17 cellular contexts compared by ENCODE assay signal in genomic region chr14:60922050-60922449, GRCh38. TPM values are rescaled to one million over a fixed set of nuclear protein-coding genes. Genes with fewer than 3 reads are reported as not detected.
DNase-seq lines count a peak whose midpoint lies in the region; FAIRE-seq and TF ChIP-seq lines count a peak whose summit lies in the region.
"Had no signal": no experiment of that assay in that cellular context is flagged by ENCODE, and none has a peak within 500 bp of the region (broad histone marks: within the 10 kb centered on the region; RNA-seq: fewer than 3 reads in every experiment).

No MANE protein-coding gene starts in this region.

- no peaks in the 10 kb centered on the region for H3K36me3 ChIP-seq in bronchial epithelial cell (ENCODE audit: control insufficient read depth, insufficient read depth, low read length)
- H3K36me3 ChIP-seq: gastrocnemius medialis, transverse colon had no signal

- TF ChIP-seq CTCF in bronchial epithelial cell (IDR thresholded peaks at IDR 0.05; ENCODE audit: insufficient read depth, low read length, severe bottlenecking), result no peak

- H3K27me3 ChIP-seq in bronchial epithelial cell (ENCODE audit: control insufficient read depth, insufficient read depth, low read length), result no peaks in the 10 kb centered on the region
- H3K27me3 ChIP-seq: BLaER1 treated with 17β-estradiol and CSF1 and Interleukin-3, amounts not matched to agents 10 nM and 100 nM; gastrocnemius medialis; transverse colon had no signal

- no peak overlapping the region for H3K4me3 ChIP-seq in bronchial epithelial cell (ENCODE audit: low read depth, low read length)
- H3K4me3 ChIP-seq: BLaER1 treated with 17β-estradiol and CSF1 and Interleukin-3, amounts not matched to agents 10 nM and 100 nM; gastrocnemius medialis; transverse colon had no signal

- FAIRE-seq in bronchial epithelial cell (lab: Jason Lieb, UNC), result no peak
- FAIRE-seq: TTC549 had no signal

- peak; percentile 51 for DNase-seq in HCEC 1CT
- DNase-seq in NCI-H1417 (lab: John Stamatoyannopoulos, UW), result peak in 2 of 3 experiments; percentile 20 to 84
- peak; percentile 88 for DNase-seq in bronchial epithelial cell (ENCODE audit: low read depth)
- peak; percentile 1 to 79 for DNase-seq in lung microvascular endothelial cell (ENCODE audit: low read depth in 2 of 2)
- DNase-seq in GDM1 (lab: John Stamatoyannopoulos, UW), result no peak
- no peak for DNase-seq in NCI-H1930 (lab: John Stamatoyannopoulos, UW)
- no peak for DNase-seq in G401 (ENCODE audit: low spot score)
- DNase-seq: activated T-cell treated with anti-CD3 and anti-CD28 coated beads, Interleukin-2, amount 50 U/mL, for 72 hours; caudate nucleus; DMS153; effector CD8-positive, alpha-beta T cell; gastrocnemius medialis; NCI-H1048; NCI-H345; transverse colon had no signal

- in situ Hi-C loops in G401 (cut with HindIII; ENCODE audit: low sequenced_read_pairs), result no loop called here

RNA-seq across cellular contexts. Expression of gene TRMT5, which starts 58.8 kb away (rescaled TPM):
- 9.6 and 12.1 TPM in 2 replicates for total RNA-seq in bronchial epithelial cell
- total RNA-seq in lung microvascular endothelial cell, result 5.0 and 5.2 TPM in 2 replicates
- total RNA-seq in G401 (2014; rRNA removed; shearing (Covaris generic)), result 9.3 and 23.5 TPM in 2 replicates

RNA-seq across cellular contexts. Expression of gene SLC38A6, which starts 59.0 kb away (rescaled TPM):
- total RNA-seq in bronchial epithelial cell (16.1 and 22.3 TPM in 2 replicates), lung microvascular endothelial cell (7.7 and 14.4 TPM in 2 replicates)
- 36.1 and 43.1 TPM in 2 replicates for total RNA-seq in G401 (2014; rRNA removed; shearing (Covaris generic))

Comparison
In these comparisons a context has a peak if more than half of its experiments do, and no peak if none do; other contexts are left out.
1. DNase-seq: peak in HCEC 1CT (single experiment), NCI-H1417 (2 of 3), bronchial epithelial cell (single experiment) and lung microvascular endothelial cell (2 of 2); none in GDM1 (single experiment), NCI-H1930 (0 of 2) and G401 (single experiment).